Comparison of ENCODE assay signal across 27 cellular contexts in the genomic region with DNA sequence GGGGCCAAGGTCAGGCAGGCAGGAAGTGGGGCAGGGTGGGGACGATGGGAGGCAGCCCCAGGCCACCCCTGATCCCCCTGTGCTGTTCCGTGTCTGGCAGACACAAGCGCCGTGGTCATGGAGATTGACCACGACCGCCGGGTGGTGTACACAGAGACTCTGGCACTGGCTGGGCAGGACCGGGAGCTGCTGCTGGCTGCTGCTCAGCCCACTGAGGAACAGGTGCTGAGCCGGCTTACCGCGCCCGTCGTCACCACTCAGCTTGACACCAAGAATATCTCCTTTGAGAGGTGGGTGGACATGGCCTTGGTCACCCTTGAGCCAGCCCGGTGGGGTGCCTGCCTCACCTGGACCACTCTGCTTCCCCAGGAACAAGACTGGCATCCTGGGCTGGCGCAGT.
"Had no signal": no experiment of that assay in that cellular context is flagged by ENCODE, and none has a peak within 500 bp of the region (broad histone marks: within the 10 kb centered on the region; RNA-seq: fewer than 3 reads in every experiment).

No MANE protein-coding gene starts in this region.

- H3K36me3 Mint-ChIP-seq: activated CD8-positive, alpha-beta memory T cell treated with anti-CD3 and anti-CD28 coated beads, Interleukin-2, amount 10 ng/mL, durations not matched to agents 7 days and 5 days; activated naive CD4-positive, alpha-beta T cell treated with anti-CD3 and anti-CD28 coated beads, Interleukin-2, amount 50 U/mL, for 24 hours; stimulated activated effector memory CD8-positive, alpha-beta T cell treated with anti-CD3 and anti-CD28 coated beads, Interleukin-12 subunit alpha, Interleukin-12 subunit beta, amount 100 ng/mL, for 72 hours had no signal

- H3K9me3 Mint-ChIP-seq: activated CD4-positive, alpha-beta T cell treated with anti-CD3 and anti-CD28 coated beads, Interleukin-2, amount 10 ng/mL, durations not matched to agents 7 days and 5 days; activated naive CD4-positive, alpha-beta T cell treated with anti-CD3 and anti-CD28 coated beads, Interleukin-2, amount 50 U/mL, for 24 hours; activated T-helper 2 cell treated with anti-CD3 and anti-CD28 coated beads, Interferon-gamma antibody, Interleukin-2, Interleukin-4, amounts not matched to agents 10 μg/mL and 5 μg/mL and 100 μg/mL, durations not matched to agents 14 hours and 24 hours and 36 hours; nephron; stimulated activated effector memory CD8-positive, alpha-beta T cell treated with anti-CD3 and anti-CD28 coated beads, Interleukin-12 subunit alpha, Interleukin-12 subunit beta, amount 100 ng/mL, for 72 hours; stimulated activated naive CD8-positive, alpha-beta T cell treated with anti-CD3 and anti-CD28 coated beads, Interleukin-15, amount 100 ng/mL, for 72 hours; type B pancreatic cell; WTC11 had no signal

- ATAC-seq: activated CD8-positive, alpha-beta memory T cell treated with anti-CD3 and anti-CD28 coated beads, Interleukin-2, amount 10 ng/mL, durations not matched to agents 7 days and 5 days; activated CD8-positive, alpha-beta T cell treated with anti-CD3 and anti-CD28 coated beads, Interleukin-2, amount 10 ng/mL, durations not matched to agents 7 days and 5 days; lower lobe of right lung; pancreas; right cardiac atrium; stimulated activated effector memory CD8-positive, alpha-beta T cell treated with anti-CD3 and anti-CD28 coated beads, Interleukin-12 subunit alpha, Interleukin-12 subunit beta, amount 100 ng/mL, for 72 hours; stimulated activated naive CD8-positive, alpha-beta T cell treated with anti-CD3 and anti-CD28 coated beads, Interleukin-15, amount 100 ng/mL, for 72 hours; WTC11 had no signal

- H3K4me3 ChIP-seq: breast epithelium, lower lobe of right lung, pancreas, skin epidermis, vagina had no signal

- H3K9me3 ChIP-seq: breast epithelium, lower lobe of right lung, pancreas, vagina had no signal

- H3K36me3 ChIP-seq: breast epithelium, lower lobe of right lung, pancreas, vagina had no signal

- H3K27ac Mint-ChIP-seq: activated CD4-positive, alpha-beta T cell treated with anti-CD3 and anti-CD28 coated beads, Interleukin-2, amount 10 ng/mL, durations not matched to agents 7 days and 5 days; activated CD8-positive, alpha-beta memory T cell treated with anti-CD3 and anti-CD28 coated beads, Interleukin-2, amount 10 ng/mL, durations not matched to agents 7 days and 5 days; activated CD8-positive, alpha-beta T cell treated with anti-CD3 and anti-CD28 coated beads, Interleukin-2, amount 10 ng/mL, durations not matched to agents 7 days and 5 days; activated naive CD4-positive, alpha-beta T cell treated with anti-CD3 and anti-CD28 coated beads, Interleukin-2, amount 50 U/mL, for 24 hours; activated T-helper 2 cell treated with anti-CD3 and anti-CD28 coated beads, Interferon-gamma antibody, Interleukin-2, Interleukin-4, amounts not matched to agents 10 μg/mL and 5 μg/mL and 100 μg/mL, durations not matched to agents 14 hours and 24 hours and 36 hours; nephron; stimulated activated effector memory CD8-positive, alpha-beta T cell treated with anti-CD3 and anti-CD28 coated beads, Interleukin-12 subunit alpha, Interleukin-12 subunit beta, amount 100 ng/mL, for 72 hours; stimulated activated naive CD8-positive, alpha-beta T cell treated with anti-CD3 and anti-CD28 coated beads, Interleukin-15, amount 100 ng/mL, for 72 hours; type B pancreatic cell; WTC11 had no signal

- H3K27me3 Mint-ChIP-seq: activated CD4-positive, alpha-beta T cell treated with anti-CD3 and anti-CD28 coated beads, Interleukin-2, amount 10 ng/mL, durations not matched to agents 7 days and 5 days; activated CD8-positive, alpha-beta memory T cell treated with anti-CD3 and anti-CD28 coated beads, Interleukin-2, amount 10 ng/mL, durations not matched to agents 7 days and 5 days; activated naive CD4-positive, alpha-beta T cell treated with anti-CD3 and anti-CD28 coated beads, Interleukin-2, amount 50 U/mL, for 24 hours; stimulated activated naive CD8-positive, alpha-beta T cell treated with anti-CD3 and anti-CD28 coated beads, Interleukin-15, amount 100 ng/mL, for 72 hours; type B pancreatic cell had no signal

- H3K4me1 Mint-ChIP-seq: nephron had no signal

- H3K4me3 Mint-ChIP-seq: activated CD4-positive, alpha-beta T cell treated with anti-CD3 and anti-CD28 coated beads, Interleukin-2, amount 10 ng/mL, durations not matched to agents 7 days and 5 days; activated CD8-positive, alpha-beta memory T cell treated with anti-CD3 and anti-CD28 coated beads, Interleukin-2, amount 10 ng/mL, durations not matched to agents 7 days and 5 days; activated CD8-positive, alpha-beta T cell treated with anti-CD3 and anti-CD28 coated beads, Interleukin-2, amount 10 ng/mL, durations not matched to agents 7 days and 5 days; activated naive CD4-positive, alpha-beta T cell treated with anti-CD3 and anti-CD28 coated beads, Interleukin-2, amount 50 U/mL, for 24 hours; nephron; stimulated activated effector memory CD8-positive, alpha-beta T cell treated with anti-CD3 and anti-CD28 coated beads, Interleukin-12 subunit alpha, Interleukin-12 subunit beta, amount 100 ng/mL, for 72 hours; stimulated activated naive CD8-positive, alpha-beta T cell treated with anti-CD3 and anti-CD28 coated beads, Interleukin-15, amount 100 ng/mL, for 72 hours; type B pancreatic cell; WTC11 had no signal

- H3K27ac ChIP-seq: breast epithelium, lower lobe of right lung, pancreas, skin epidermis, vagina had no signal

- DNase-seq: activated CD4-positive, alpha-beta T cell treated with anti-CD3 and anti-CD28 coated beads for 1 hour; activated CD4-positive, alpha-beta T cell treated with anti-CD3 and anti-CD28 coated beads, Interleukin-2, amount 10 ng/mL, durations not matched to agents 7 days and 5 days; activated CD8-positive, alpha-beta memory T cell treated with anti-CD3 and anti-CD28 coated beads, Interleukin-2, amount 10 ng/mL, durations not matched to agents 7 days and 5 days; activated CD8-positive, alpha-beta T cell treated with anti-CD3 and anti-CD28 coated beads, Interleukin-2, amount 10 ng/mL, durations not matched to agents 7 days and 5 days; activated T-cell treated with anti-CD3 and anti-CD28 coated beads, Interleukin-2, amount 50 U/mL, for 48 hours; central memory CD4-positive, alpha-beta T cell; dermis blood vessel endothelial cell; effector CD8-positive, alpha-beta T cell; hippocampal formation; lower lobe of right lung; mesenchymal stem cell; stimulated activated CD4-positive, alpha-beta T cell treated with anti-CD3 and anti-CD28 coated beads, Interleukin-12 subunit alpha, Interleukin-12 subunit beta, amount 100 ng/mL, for 4 hours; stimulated activated CD4-positive, alpha-beta T cell treated with anti-CD3 and anti-CD28 coated beads, Interleukin-4, amount 100 ng/mL, for 1 hour; stimulated activated naive CD8-positive, alpha-beta T cell treated with anti-CD3 and anti-CD28 coated beads, Interleukin-15, amount 100 ng/mL, for 72 hours; substantia nigra; T-helper 2 cell had no signal

- H3K27me3 ChIP-seq: breast epithelium, pancreas, vagina had no signal
